Comparison of ENCODE assay signal across 20 cellular contexts in genomic region chr2:235770909-235771820, GRCh38.
"Had no signal": no experiment of that assay in that cellular context is flagged by ENCODE, and none has a peak within 500 bp of the region (broad histone marks: within the 10 kb centered on the region; RNA-seq: fewer than 3 reads in every experiment).

No MANE protein-coding gene starts in this region.

- H3K27me3 Mint-ChIP-seq: effector memory CD8-positive, alpha-beta T cell had no signal

- H3K27ac ChIP-seq: esophagus squamous epithelium, gastroesophageal sphincter, right atrium auricular region, suprapubic skin, tibial artery, upper lobe of left lung, vagina had no signal

- H3K4me2 ChIP-seq: smooth muscle cell had no signal

- ATAC-seq: effector memory CD8-positive, alpha-beta T cell; gastroesophageal sphincter; left lobe of liver; naive thymus-derived CD8-positive, alpha-beta T cell; stimulated activated effector memory CD8-positive, alpha-beta T cell treated with anti-CD3 and anti-CD28 coated beads, Interleukin-12 subunit alpha, Interleukin-12 subunit beta, amount 100 ng/mL, for 72 hours; stimulated activated naive CD8-positive, alpha-beta T cell treated with anti-CD3 and anti-CD28 coated beads, Interleukin-15, Interleukin-2, amounts not matched to agents 100 U/mL and 50 U/mL, for 24 hours had no signal

- H3K9me3 Mint-ChIP-seq: effector memory CD8-positive, alpha-beta T cell; naive thymus-derived CD8-positive, alpha-beta T cell; stimulated activated effector memory CD8-positive, alpha-beta T cell treated with anti-CD3 and anti-CD28 coated beads, Interleukin-12 subunit alpha, Interleukin-12 subunit beta, amount 100 ng/mL, for 72 hours had no signal

- H3K27ac Mint-ChIP-seq: effector memory CD8-positive, alpha-beta T cell; naive thymus-derived CD8-positive, alpha-beta T cell; stimulated activated effector memory CD8-positive, alpha-beta T cell treated with anti-CD3 and anti-CD28 coated beads, Interleukin-12 subunit alpha, Interleukin-12 subunit beta, amount 100 ng/mL, for 72 hours had no signal

- DNase-seq: cerebellar nuclear complex; cortex of kidney; effector memory CD8-positive, alpha-beta T cell; esophagus squamous epithelium; foreskin fibroblast; glutamatergic neuron; mammary epithelial cell; naive thymus-derived CD8-positive, alpha-beta T cell; stimulated activated CD4-positive, alpha-beta T cell treated with anti-CD3 and anti-CD28 coated beads, Interleukin-4, amount 100 ng/mL, for 1 hour; stimulated activated CD8-positive, alpha-beta memory T cell treated with anti-CD3 and anti-CD28 coated beads, Interleukin-4, amount 100 ng/mL, for 48 hours; stimulated activated naive CD8-positive, alpha-beta T cell treated with anti-CD3 and anti-CD28 coated beads, Interleukin-15, Interleukin-2, amounts not matched to agents 100 U/mL and 50 U/mL, for 24 hours; upper lobe of left lung had no signal

- H3K4me3 Mint-ChIP-seq: effector memory CD8-positive, alpha-beta T cell; naive thymus-derived CD8-positive, alpha-beta T cell; stimulated activated effector memory CD8-positive, alpha-beta T cell treated with anti-CD3 and anti-CD28 coated beads, Interleukin-12 subunit alpha, Interleukin-12 subunit beta, amount 100 ng/mL, for 72 hours had no signal

- H3K36me3 ChIP-seq: right atrium auricular region, vagina had no signal

- H3K4me1 ChIP-seq: right atrium auricular region, vagina had no signal

- H3K36me3 Mint-ChIP-seq: naive thymus-derived CD8-positive, alpha-beta T cell had no signal

- H3K27me3 ChIP-seq: esophagus squamous epithelium, gastroesophageal sphincter, right atrium auricular region, suprapubic skin, tibial artery, upper lobe of left lung, vagina had no signal

- H3K4me3 ChIP-seq: esophagus squamous epithelium, gastroesophageal sphincter, right atrium auricular region, smooth muscle cell, suprapubic skin, tibial artery, upper lobe of left lung, vagina had no signal

- H3K9me3 ChIP-seq: esophagus squamous epithelium, gastroesophageal sphincter, right atrium auricular region, suprapubic skin, tibial artery, upper lobe of left lung, vagina had no signal
